ENCODE assay signal across 1 cellular context in genomic region chr4:153683763-153684181, GRCh38.
TF ChIP-seq lines count a peak whose summit lies in the region.

No MANE protein-coding gene starts in this region.

TF ChIP-seq in WTC11, 78 proteins besides CTCF, POLR2A, EP300 and RAD21 (continued from another document and continues in another):
- TF ChIP-seq, protein P1, sequence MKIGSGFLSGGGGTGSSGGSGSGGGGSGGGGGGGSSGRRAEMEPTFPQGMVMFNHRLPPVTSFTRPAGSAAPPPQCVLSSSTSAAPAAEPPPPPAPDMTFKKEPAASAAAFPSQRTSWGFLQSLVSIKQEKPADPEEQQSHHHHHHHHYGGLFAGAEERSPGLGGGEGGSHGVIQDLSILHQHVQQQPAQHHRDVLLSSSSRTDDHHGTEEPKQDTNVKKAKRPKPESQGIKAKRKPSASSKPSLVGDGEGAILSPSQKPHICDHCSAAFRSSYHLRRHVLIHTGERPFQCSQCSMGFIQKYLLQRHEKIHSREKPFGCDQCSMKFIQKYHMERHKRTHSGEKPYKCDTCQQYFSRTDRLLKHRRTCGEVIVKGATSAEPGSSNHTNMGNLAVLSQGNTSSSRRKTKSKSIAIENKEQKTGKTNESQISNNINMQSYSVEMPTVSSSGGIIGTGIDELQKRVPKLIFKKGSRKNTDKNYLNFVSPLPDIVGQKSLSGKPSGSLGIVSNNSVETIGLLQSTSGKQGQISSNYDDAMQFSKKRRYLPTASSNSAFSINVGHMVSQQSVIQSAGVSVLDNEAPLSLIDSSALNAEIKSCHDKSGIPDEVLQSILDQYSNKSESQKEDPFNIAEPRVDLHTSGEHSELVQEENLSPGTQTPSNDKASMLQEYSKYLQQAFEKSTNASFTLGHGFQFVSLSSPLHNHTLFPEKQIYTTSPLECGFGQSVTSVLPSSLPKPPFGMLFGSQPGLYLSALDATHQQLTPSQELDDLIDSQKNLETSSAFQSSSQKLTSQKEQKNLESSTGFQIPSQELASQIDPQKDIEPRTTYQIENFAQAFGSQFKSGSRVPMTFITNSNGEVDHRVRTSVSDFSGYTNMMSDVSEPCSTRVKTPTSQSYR (CRISPR knock-in tag; IDR thresholded peaks at IDR 0.05) = peak; percentile 15; the same call in 1 of the 2 replicates
- TF ChIP-seq HMGA2 (CRISPR knock-in tag; IDR thresholded peaks at IDR 0.05) = no peak
- TF ChIP-seq NFATC4 (CRISPR knock-in tag; IDR thresholded peaks at IDR 0.05) = no peak
- no peak for TF ChIP-seq ATF6 (CRISPR knock-in tag; IDR thresholded peaks at IDR 0.05)
- TF ChIP-seq MXD4 (CRISPR knock-in tag; IDR thresholded peaks at IDR 0.05; ENCODE audit: borderline replicate concordance) = no peak
- TF ChIP-seq RORB (CRISPR knock-in tag; IDR thresholded peaks at IDR 0.05) = no peak
- TF ChIP-seq KAT7 (CRISPR knock-in tag; IDR thresholded peaks at IDR 0.05; ENCODE audit: borderline replicate concordance) = 0 out of 2 replicates have a peak, but pooled peaks have one; percentile 35
- TF ChIP-seq ZNF396 (CRISPR knock-in tag; IDR thresholded peaks at IDR 0.05; ENCODE audit: borderline replicate concordance) = no peak
- no peak for TF ChIP-seq AFF4 (CRISPR knock-in tag; IDR thresholded peaks at IDR 0.05; ENCODE audit: borderline replicate concordance)
- TF ChIP-seq ZBTB43 (CRISPR knock-in tag; IDR thresholded peaks at IDR 0.05) = no peak
- no peak for TF ChIP-seq NR3C1 (CRISPR knock-in tag; conservative IDR thresholded peaks at IDR 0.05; ENCODE audit: low read depth)
- TF ChIP-seq FOXJ3 (CRISPR knock-in tag; IDR thresholded peaks at IDR 0.05; ENCODE audit: borderline replicate concordance) = no peak
- TF ChIP-seq ZNF425 (CRISPR knock-in tag; conservative IDR thresholded peaks at IDR 0.05) = no peak
- TF ChIP-seq SP1 (CRISPR knock-in tag; conservative IDR thresholded peaks at IDR 0.05) = no peak
- TF ChIP-seq ZNF263 (CRISPR knock-in tag; IDR thresholded peaks at IDR 0.05; ENCODE audit: low read depth) = no peak
- TF ChIP-seq ATF1 (CRISPR knock-in tag; IDR thresholded peaks at IDR 0.05) = no peak
- peak; percentile 85 for TF ChIP-seq ZNF232 (CRISPR knock-in tag; IDR thresholded peaks at IDR 0.05)
- TF ChIP-seq, protein P2, sequence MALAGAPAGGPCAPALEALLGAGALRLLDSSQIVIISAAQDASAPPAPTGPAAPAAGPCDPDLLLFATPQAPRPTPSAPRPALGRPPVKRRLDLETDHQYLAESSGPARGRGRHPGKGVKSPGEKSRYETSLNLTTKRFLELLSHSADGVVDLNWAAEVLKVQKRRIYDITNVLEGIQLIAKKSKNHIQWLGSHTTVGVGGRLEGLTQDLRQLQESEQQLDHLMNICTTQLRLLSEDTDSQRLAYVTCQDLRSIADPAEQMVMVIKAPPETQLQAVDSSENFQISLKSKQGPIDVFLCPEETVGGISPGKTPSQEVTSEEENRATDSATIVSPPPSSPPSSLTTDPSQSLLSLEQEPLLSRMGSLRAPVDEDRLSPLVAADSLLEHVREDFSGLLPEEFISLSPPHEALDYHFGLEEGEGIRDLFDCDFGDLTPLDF (CRISPR knock-in tag; IDR thresholded peaks at IDR 0.05) = peak; percentile 68; the same call in 1 of the 2 replicates
- no peak for TF ChIP-seq ZNF532 (CRISPR knock-in tag; IDR thresholded peaks at IDR 0.05; ENCODE audit: borderline replicate concordance)
- 0 out of 2 replicates have a peak, but pooled peaks have one; percentile 47 for TF ChIP-seq JUN (CRISPR knock-in tag; IDR thresholded peaks at IDR 0.05)
- TF ChIP-seq, protein P3, sequence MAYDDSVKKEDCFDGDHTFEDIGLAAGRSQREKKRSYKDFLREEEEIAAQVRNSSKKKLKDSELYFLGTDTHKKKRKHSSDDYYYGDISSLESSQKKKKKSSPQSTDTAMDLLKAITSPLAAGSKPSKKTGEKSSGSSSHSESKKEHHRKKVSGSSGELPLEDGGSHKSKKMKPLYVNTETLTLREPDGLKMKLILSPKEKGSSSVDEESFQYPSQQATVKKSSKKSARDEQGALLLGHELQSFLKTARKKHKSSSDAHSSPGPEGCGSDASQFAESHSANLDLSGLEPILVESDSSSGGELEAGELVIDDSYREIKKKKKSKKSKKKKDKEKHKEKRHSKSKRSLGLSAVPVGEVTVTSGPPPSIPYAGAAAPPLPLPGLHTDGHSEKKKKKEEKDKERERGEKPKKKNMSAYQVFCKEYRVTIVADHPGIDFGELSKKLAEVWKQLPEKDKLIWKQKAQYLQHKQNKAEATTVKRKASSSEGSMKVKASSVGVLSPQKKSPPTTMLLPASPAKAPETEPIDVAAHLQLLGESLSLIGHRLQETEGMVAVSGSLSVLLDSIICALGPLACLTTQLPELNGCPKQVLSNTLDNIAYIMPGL (CRISPR knock-in tag; IDR thresholded peaks at IDR 0.05) = no peak; the same call in 1 of the 2 replicates
- TF ChIP-seq MLX (CRISPR knock-in tag; IDR thresholded peaks at IDR 0.05) = no peak
- peak; percentile 46; the same call in 1 of the 2 replicates for TF ChIP-seq ESRRA (CRISPR knock-in tag; IDR thresholded peaks at IDR 0.05; ENCODE audit: borderline replicate concordance)
- TF ChIP-seq, protein P4, sequence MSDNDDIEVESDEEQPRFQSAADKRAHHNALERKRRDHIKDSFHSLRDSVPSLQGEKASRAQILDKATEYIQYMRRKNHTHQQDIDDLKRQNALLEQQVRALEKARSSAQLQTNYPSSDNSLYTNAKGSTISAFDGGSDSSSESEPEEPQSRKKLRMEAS (CRISPR knock-in tag; IDR thresholded peaks at IDR 0.05) = peak; percentile 96
- TF ChIP-seq RELA (CRISPR knock-in tag; IDR thresholded peaks at IDR 0.05; ENCODE audit: borderline replicate concordance) = no peak
- no peak for TF ChIP-seq CREM (CRISPR knock-in tag; IDR thresholded peaks at IDR 0.05)
- no peak for TF ChIP-seq ETV6 (CRISPR knock-in tag; IDR thresholded peaks at IDR 0.05)
- TF ChIP-seq ZNF138 (CRISPR knock-in tag; conservative IDR thresholded peaks at IDR 0.05) = no peak
- TF ChIP-seq, protein P5, sequence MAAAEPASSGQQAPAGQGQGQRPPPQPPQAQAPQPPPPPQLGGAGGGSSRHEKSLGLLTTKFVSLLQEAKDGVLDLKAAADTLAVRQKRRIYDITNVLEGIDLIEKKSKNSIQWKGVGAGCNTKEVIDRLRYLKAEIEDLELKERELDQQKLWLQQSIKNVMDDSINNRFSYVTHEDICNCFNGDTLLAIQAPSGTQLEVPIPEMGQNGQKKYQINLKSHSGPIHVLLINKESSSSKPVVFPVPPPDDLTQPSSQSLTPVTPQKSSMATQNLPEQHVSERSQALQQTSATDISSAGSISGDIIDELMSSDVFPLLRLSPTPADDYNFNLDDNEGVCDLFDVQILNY (CRISPR knock-in tag; IDR thresholded peaks at IDR 0.05) = no peak; the same call in 1 of the 2 replicates
- peak; percentile 82; the same call in 1 of the 2 replicates for TF ChIP-seq MYBL2 (CRISPR knock-in tag; IDR thresholded peaks at IDR 0.05)
- no peak for TF ChIP-seq IRF2 (CRISPR knock-in tag; IDR thresholded peaks at IDR 0.05; ENCODE audit: borderline replicate concordance, low read depth)
- TF ChIP-seq ZNF423 (CRISPR knock-in tag; IDR thresholded peaks at IDR 0.05) = peak; percentile 35; the same call in 1 of the 2 replicates
- TF ChIP-seq CREB1 (CRISPR knock-in tag; IDR thresholded peaks at IDR 0.05) = 0 out of 2 replicates have a peak, but pooled peaks have one; percentile 47
- TF ChIP-seq FOXP1 (CRISPR knock-in tag; IDR thresholded peaks at IDR 0.05; ENCODE audit: borderline replicate concordance) = peak; percentile 83
- TF ChIP-seq ZNF671 (CRISPR knock-in tag; IDR thresholded peaks at IDR 0.05) = no peak
- no peak for TF ChIP-seq ZNF416 (CRISPR knock-in tag; IDR thresholded peaks at IDR 0.05)
